ENCODE assay signal across 1 cellular context in genomic region chr16:88821168-88821850, GRCh38.
TF ChIP-seq lines count a peak whose summit lies in the region.

No MANE protein-coding gene starts in this region.

TF ChIP-seq in HepG2, 621 proteins besides CTCF, POLR2A, EP300 and RAD21 (continued from another document):
- TF ChIP-seq ZNF687 (CRISPR knock-in tag; IDR thresholded peaks at IDR 0.05) (0 out of 2 replicates have a peak, but pooled peaks have one; percentile 26), DZIP1 (CRISPR knock-in tag; IDR thresholded peaks at IDR 0.05) (peak; percentile 45; the same call in 1 of the 2 replicates), TBX2 (CRISPR knock-in tag; IDR thresholded peaks at IDR 0.05; ENCODE audit: borderline replicate concordance) (peak; percentile 25; the same call in 1 of the 2 replicates), HMGA1 (CRISPR knock-in tag; conservative IDR thresholded peaks at IDR 0.05) (no peak), STAG1 (CRISPR knock-in tag; IDR thresholded peaks at IDR 0.05) (peak; percentile 71), ZSCAN22 (CRISPR knock-in tag; IDR thresholded peaks at IDR 0.05) (no peak)
